30 cellular contexts compared by ENCODE assay signal in genomic region chr4:54475546-54475945, GRCh38.
"Had no signal": no experiment of that assay in that cellular context is flagged by ENCODE, and none has a peak within 500 bp of the region (broad histone marks: within the 10 kb centered on the region; RNA-seq: fewer than 3 reads in every experiment).

No MANE protein-coding gene starts in this region.

- H3K4me3 Mint-ChIP-seq: effector memory CD8-positive, alpha-beta T cell; immature natural killer cell; memory B cell; mesothelial cell of epicardium; naive B cell; natural killer cell treated with Interleukin-12 subunit alpha and Interleukin-12 subunit beta and Interleukin-15 and Interleukin-18, amount 100 ng/mL, for 72 hours; neural crest cell; stimulated activated naive CD8-positive, alpha-beta T cell treated with anti-CD3 and anti-CD28 coated beads, Interleukin-15, amount 100 ng/mL, for 72 hours had no signal

- ATAC-seq: effector memory CD8-positive, alpha-beta T cell; left lobe of liver; mucosa of descending colon; natural killer cell treated with Interleukin-12 subunit alpha and Interleukin-12 subunit beta and Interleukin-15 and Interleukin-18, amount 100 ng/mL, for 72 hours; pancreas; right lobe of liver; stimulated activated naive CD8-positive, alpha-beta T cell treated with anti-CD3 and anti-CD28 coated beads, Interleukin-15, amount 100 ng/mL, for 72 hours had no signal

- H3K27ac ChIP-seq: coronary artery, esophagus squamous epithelium, neutrophil, pancreas, right lobe of liver, suprapubic skin, vagina had no signal

- H3K36me3 Mint-ChIP-seq: mesothelial cell of epicardium had no signal

- H3K9me3 ChIP-seq: mucosa of descending colon, neutrophil, pancreas, right lobe of liver, suprapubic skin, vagina had no signal

- H3K27me3 Mint-ChIP-seq: effector memory CD8-positive, alpha-beta T cell had no signal

- DNase-seq: dermis blood vessel endothelial cell; effector memory CD8-positive, alpha-beta T cell; erythroblast; esophagus squamous epithelium; hypothalamus; immature natural killer cell; mucosa of descending colon; naive B cell; pancreas; right lobe of liver; small intestine; stimulated activated CD4-positive, alpha-beta T cell treated with anti-CD3 and anti-CD28 coated beads, Interleukin-15, amount 100 ng/mL, for 24 hours; stimulated activated CD4-positive, alpha-beta T cell treated with anti-CD3 and anti-CD28 coated beads, Interleukin-4, amount 100 ng/mL, for 1 hour; stimulated activated CD8-positive, alpha-beta memory T cell treated with anti-CD3 and anti-CD28 coated beads, Interleukin-4, amount 100 ng/mL, for 48 hours; stimulated activated naive CD4-positive, alpha-beta T cell; stimulated activated naive CD8-positive, alpha-beta T cell treated with anti-CD3 and anti-CD28 coated beads, Interleukin-15, amount 100 ng/mL, for 72 hours; trophoblast cell had no signal

- H3K4me3 ChIP-seq: coronary artery, esophagus squamous epithelium, lung, mucosa of descending colon, pancreas, right lobe of liver, suprapubic skin, vagina had no signal

- H3K27me3 ChIP-seq: esophagus squamous epithelium, neutrophil, pancreas, right lobe of liver, suprapubic skin, vagina had no signal

- FAIRE-seq: endometrium, frontal cortex, keratinocyte, pancreas, small intestine had no signal

- H3K4me1 Mint-ChIP-seq: immature natural killer cell; memory B cell; mesothelial cell of epicardium; naive B cell; neural crest cell; stimulated activated naive CD8-positive, alpha-beta T cell treated with anti-CD3 and anti-CD28 coated beads, Interleukin-15, amount 100 ng/mL, for 72 hours had no signal

- H3K27ac Mint-ChIP-seq: effector memory CD8-positive, alpha-beta T cell; immature natural killer cell; memory B cell; mesothelial cell of epicardium; naive B cell; natural killer cell treated with Interleukin-12 subunit alpha and Interleukin-12 subunit beta and Interleukin-15 and Interleukin-18, amount 100 ng/mL, for 72 hours; stimulated activated naive CD8-positive, alpha-beta T cell treated with anti-CD3 and anti-CD28 coated beads, Interleukin-15, amount 100 ng/mL, for 72 hours had no signal

- H3K4me1 ChIP-seq: esophagus squamous epithelium, pancreas, suprapubic skin, vagina had no signal

- H3K36me3 ChIP-seq: esophagus squamous epithelium, neutrophil, pancreas, right lobe of liver, suprapubic skin, vagina had no signal
